1 cellular context compared by ENCODE assay signal in the genomic region with DNA sequence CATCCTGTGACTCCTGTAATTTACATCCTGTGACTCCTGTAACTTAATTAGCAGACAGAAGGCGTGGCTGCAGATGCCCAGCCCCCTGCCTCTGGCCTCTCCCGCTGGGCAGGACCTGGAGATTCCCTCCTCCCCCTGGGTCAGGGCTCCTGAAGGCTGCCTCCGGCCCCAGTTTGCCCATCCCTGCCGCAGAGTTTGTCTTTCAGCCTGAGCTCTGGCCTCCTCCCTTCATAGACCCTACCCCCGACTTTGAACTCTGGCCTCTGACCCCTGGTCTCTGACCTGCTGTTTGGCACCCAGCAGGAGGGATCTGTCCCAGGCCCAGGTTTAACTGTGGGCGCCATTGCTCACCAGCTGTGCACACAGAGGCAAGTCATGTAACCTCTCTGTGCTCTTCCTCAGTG.
TF ChIP-seq lines count a peak whose summit lies in the region.

No MANE protein-coding gene starts in this region.

TF ChIP-seq in GM23338, 12 proteins besides CTCF, POLR2A, EP300 and RAD21 (continued from another document):
- TF ChIP-seq, protein P1, sequence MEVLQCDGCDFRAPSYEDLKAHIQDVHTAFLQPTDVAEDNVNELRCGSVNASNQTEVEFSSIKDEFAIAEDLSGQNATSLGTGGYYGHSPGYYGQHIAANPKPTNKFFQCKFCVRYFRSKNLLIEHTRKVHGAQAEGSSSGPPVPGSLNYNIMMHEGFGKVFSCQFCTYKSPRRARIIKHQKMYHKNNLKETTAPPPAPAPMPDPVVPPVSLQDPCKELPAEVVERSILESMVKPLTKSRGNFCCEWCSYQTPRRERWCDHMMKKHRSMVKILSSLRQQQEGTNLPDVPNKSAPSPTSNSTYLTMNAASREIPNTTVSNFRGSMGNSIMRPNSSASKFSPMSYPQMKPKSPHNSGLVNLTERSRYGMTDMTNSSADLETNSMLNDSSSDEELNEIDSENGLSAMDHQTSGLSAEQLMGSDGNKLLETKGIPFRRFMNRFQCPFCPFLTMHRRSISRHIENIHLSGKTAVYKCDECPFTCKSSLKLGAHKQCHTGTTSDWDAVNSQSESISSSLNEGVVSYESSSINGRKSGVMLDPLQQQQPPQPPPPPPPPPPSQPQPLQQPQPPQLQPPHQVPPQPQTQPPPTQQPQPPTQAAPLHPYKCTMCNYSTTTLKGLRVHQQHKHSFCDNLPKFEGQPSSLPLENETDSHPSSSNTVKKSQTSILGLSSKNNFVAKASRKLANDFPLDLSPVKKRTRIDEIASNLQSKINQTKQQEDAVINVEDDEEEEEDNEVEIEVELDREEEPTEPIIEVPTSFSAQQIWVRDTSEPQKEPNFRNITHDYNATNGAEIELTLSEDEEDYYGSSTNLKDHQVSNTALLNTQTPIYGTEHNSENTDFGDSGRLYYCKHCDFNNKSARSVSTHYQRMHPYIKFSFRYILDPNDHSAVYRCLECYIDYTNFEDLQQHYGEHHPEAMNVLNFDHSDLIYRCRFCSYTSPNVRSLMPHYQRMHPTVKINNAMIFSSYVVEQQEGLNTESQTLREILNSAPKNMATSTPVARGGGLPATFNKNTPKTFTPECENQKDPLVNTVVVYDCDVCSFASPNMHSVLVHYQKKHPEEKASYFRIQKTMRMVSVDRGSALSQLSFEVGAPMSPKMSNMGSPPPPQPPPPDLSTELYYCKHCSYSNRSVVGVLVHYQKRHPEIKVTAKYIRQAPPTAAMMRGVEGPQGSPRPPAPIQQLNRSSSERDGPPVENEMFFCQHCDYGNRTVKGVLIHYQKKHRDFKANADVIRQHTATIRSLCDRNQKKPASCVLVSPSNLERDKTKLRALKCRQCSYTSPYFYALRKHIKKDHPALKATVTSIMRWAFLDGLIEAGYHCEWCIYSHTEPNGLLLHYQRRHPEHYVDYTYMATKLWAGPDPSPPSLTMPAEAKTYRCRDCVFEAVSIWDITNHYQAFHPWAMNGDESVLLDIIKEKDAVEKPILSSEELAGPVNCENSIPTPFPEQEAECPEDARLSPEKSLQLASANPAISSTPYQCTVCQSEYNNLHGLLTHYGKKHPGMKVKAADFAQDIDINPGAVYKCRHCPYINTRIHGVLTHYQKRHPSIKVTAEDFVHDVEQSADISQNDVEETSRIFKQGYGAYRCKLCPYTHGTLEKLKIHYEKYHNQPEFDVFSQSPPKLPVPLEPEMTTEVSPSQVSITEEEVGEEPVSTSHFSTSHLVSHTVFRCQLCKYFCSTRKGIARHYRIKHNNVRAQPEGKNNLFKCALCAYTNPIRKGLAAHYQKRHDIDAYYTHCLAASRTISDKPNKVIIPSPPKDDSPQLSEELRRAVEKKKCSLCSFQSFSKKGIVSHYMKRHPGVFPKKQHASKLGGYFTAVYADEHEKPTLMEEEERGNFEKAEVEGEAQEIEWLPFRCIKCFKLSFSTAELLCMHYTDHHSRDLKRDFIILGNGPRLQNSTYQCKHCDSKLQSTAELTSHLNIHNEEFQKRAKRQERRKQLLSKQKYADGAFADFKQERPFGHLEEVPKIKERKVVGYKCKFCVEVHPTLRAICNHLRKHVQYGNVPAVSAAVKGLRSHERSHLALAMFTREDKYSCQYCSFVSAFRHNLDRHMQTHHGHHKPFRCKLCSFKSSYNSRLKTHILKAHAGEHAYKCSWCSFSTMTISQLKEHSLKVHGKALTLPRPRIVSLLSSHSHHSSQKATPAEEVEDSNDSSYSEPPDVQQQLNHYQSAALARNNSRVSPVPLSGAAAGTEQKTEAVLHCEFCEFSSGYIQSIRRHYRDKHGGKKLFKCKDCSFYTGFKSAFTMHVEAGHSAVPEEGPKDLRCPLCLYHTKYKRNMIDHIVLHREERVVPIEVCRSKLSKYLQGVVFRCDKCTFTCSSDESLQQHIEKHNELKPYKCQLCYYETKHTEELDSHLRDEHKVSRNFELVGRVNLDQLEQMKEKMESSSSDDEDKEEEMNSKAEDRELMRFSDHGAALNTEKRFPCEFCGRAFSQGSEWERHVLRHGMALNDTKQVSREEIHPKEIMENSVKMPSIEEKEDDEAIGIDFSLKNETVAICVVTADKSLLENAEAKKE (CRISPR knock-in tag; IDR thresholded peaks at IDR 0.05) = no peak
